In genomic region chr11:78056093-78056492, GRCh38 we compare ENCODE assay signal across 10 cellular contexts. TPM values are rescaled to one million over a fixed set of nuclear protein-coding genes. Genes with fewer than 3 reads are reported as not detected.
"Had no signal": no experiment of that assay in that cellular context is flagged by ENCODE, and none has a peak within 500 bp of the region (broad histone marks: within the 10 kb centered on the region; RNA-seq: fewer than 3 reads in every experiment).

No MANE protein-coding gene starts in this region.

- H3K4me3 Mint-ChIP-seq: IgD-negative memory B cell had no signal

- H3K4me2 ChIP-seq: KMS-11 had no signal

- H3K27ac Mint-ChIP-seq: IgD-negative memory B cell had no signal

- H3K9me3 Mint-ChIP-seq: IgD-negative memory B cell had no signal

- H3K27me3 Mint-ChIP-seq: IgD-negative memory B cell had no signal

- H3K27ac ChIP-seq: HL-60, KMS-11 had no signal

- H3K9ac ChIP-seq: KMS-11 had no signal

- DNase-seq: IMR-90, KBM-7, KG1 had no signal

- FAIRE-seq: HepG2, HTR-8/SVneo had no signal

- ATAC-seq: HepG2 had no signal

- H3K4me1 Mint-ChIP-seq: IgD-negative memory B cell had no signal

RNA-seq across cellular contexts. Expression of gene THRSP, which starts 7.6 kb away (rescaled TPM):
- total RNA-seq: HT-29, HT1080, IMR-90 had no signal
- polyA plus RNA-seq: IgD-negative memory B cell, IMR-90 had no signal
